ENCODE assay signal across 2 cellular contexts in the genomic region with DNA sequence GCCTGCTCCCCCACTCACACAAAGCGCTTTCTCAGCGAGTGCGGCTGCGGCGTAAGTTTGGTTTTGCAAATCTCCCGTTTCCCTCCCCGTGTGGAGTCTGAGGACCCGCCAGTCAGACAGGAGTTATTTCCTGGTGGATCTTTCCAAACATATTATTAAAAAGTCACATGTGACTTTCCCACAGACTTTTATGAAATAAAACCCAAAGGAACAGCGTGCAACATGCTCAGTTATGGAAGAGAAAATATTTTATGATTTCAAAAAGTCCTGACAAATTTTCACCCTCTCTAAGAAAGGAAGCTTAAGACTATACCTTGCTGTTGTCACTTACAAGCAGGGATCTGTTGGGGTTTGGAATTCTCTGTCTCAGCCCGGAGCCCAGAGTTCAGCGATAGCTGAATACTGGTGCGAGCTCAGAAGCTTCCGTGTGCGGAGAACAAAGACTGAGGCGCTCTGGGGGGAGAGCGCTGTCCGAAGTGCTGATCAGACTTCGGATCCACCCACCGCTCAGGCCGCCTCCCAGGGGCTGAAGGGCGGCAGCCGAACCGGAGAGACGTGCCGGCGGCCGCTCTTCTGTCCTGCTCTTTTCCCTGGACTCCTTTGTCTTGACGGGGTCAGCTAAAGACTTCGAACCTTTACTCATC.
TF ChIP-seq lines count a peak whose summit lies in the region.

No MANE protein-coding gene starts in this region.

TF ChIP-seq in K562, 482 proteins besides CTCF, POLR2A, EP300 and RAD21 (continued from another document and continues in another):
- TF ChIP-seq CUX1 (CRISPR knock-in tag; IDR thresholded peaks at IDR 0.05): no peak
- no peak for TF ChIP-seq ZNF644 (tag; IDR thresholded peaks at IDR 0.05; ENCODE audit: low read depth)
- no peak for TF ChIP-seq SMC3 (conservative IDR thresholded peaks at IDR 0.05; ENCODE audit: insufficient read depth, low read depth, low read length)
- peak; percentile 59; the same call in 1 of the 2 replicates for TF ChIP-seq CREM (IDR thresholded peaks at IDR 0.05; ENCODE audit: low read depth)
- peak in 1 of 2 experiments; percentile 79; a peak in 2 of 4 replicates for TF ChIP-seq RCOR1 (IDR thresholded peaks at IDR 0.05; ENCODE audit: borderline replicate concordance in 1 of 2, low read depth in 2 of 2, low read length in 2 of 2)
- no peak for TF ChIP-seq MTA3 (IDR thresholded peaks at IDR 0.05; ENCODE audit: borderline replicate concordance)
- TF ChIP-seq HDAC2 (IDR thresholded peaks at IDR 0.05): peak; percentile 55; the same call in 1 of the 2 replicates
- TF ChIP-seq, protein P1, sequence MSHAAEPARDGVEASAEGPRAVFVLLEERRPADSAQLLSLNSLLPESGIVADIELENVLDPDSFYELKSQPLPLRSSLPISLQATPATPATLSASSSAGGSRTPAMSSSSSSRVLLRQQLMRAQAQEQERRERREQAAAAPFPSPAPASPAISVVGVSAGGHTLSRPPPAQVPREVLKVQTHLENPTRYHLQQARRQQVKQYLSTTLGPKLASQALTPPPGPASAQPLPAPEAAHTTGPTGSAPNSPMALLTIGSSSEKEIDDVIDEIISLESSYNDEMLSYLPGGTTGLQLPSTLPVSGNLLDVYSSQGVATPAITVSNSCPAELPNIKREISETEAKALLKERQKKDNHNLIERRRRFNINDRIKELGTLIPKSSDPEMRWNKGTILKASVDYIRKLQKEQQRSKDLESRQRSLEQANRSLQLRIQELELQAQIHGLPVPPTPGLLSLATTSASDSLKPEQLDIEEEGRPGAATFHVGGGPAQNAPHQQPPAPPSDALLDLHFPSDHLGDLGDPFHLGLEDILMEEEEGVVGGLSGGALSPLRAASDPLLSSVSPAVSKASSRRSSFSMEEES (CRISPR knock-in tag; IDR thresholded peaks at IDR 0.05): no peak
- no peak for TF ChIP-seq JUNB (CRISPR knock-in tag; conservative IDR thresholded peaks at IDR 0.05)
- no peak for TF ChIP-seq CREBBP (IDR thresholded peaks at IDR 0.05; ENCODE audit: low read depth, low read length)
- peak in 1 of 2 experiments; percentile 49; a peak in 1 of 4 replicates for TF ChIP-seq TEAD1 (CRISPR knock-in tag; IDR thresholded peaks at IDR 0.05)
- TF ChIP-seq ZNF766 (CRISPR knock-in tag; conservative IDR thresholded peaks at IDR 0.05): 0 out of 2 replicates have a peak, but pooled peaks have one; percentile 30
- TF ChIP-seq TAF7 (tag; IDR thresholded peaks at IDR 0.05): no peak
- no peak for TF ChIP-seq JUN (IDR thresholded peaks at IDR 0.05; ENCODE audit: borderline replicate concordance, low read depth, low read length)
- TF ChIP-seq JUN (CRISPR knock-in tag; IDR thresholded peaks at IDR 0.05; ENCODE audit: borderline replicate concordance): 0 out of 2 replicates have a peak, but pooled peaks have one; percentile 22
- TF ChIP-seq ZNF263 (CRISPR knock-in tag; IDR thresholded peaks at IDR 0.05; ENCODE audit: borderline replicate concordance): peak; percentile 37; the same call in 1 of the 2 replicates
- TF ChIP-seq FOXK1 (CRISPR knock-in tag; IDR thresholded peaks at IDR 0.05; ENCODE audit: borderline replicate concordance): 0 out of 2 replicates have a peak, but pooled peaks have one; percentile 39
- TF ChIP-seq MAFK (IDR thresholded peaks at IDR 0.05; ENCODE audit: low read length): no peak
- no peak for TF ChIP-seq SMAD2 (IDR thresholded peaks at IDR 0.05; ENCODE audit: low read depth, low read length)
- TF ChIP-seq, protein P2, sequence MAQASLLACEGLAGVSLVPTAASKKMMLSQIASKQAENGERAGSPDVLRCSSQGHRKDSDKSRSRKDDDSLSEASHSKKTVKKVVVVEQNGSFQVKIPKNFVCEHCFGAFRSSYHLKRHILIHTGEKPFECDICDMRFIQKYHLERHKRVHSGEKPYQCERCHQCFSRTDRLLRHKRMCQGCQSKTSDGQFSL (CRISPR knock-in tag; IDR thresholded peaks at IDR 0.05): peak; percentile 70
- TF ChIP-seq, protein P2 (tag; IDR thresholded peaks at IDR 0.05): no peak; a peak in 1 of 4 replicates
- TF ChIP-seq DMBX1 (CRISPR knock-in tag; IDR thresholded peaks at IDR 0.05; ENCODE audit: borderline replicate concordance): peak; percentile 60; the same call in 1 of the 2 replicates
- 0 out of 2 replicates have a peak, but pooled peaks have one; percentile 8 for TF ChIP-seq JUND (IDR thresholded peaks at IDR 0.05; ENCODE audit: borderline replicate concordance, low read depth, low read length)
- TF ChIP-seq JUND (tag; IDR thresholded peaks at IDR 0.05; ENCODE audit: borderline replicate concordance, low read depth, low read length): no peak
- TF ChIP-seq CXXC5 (CRISPR knock-in tag; IDR thresholded peaks at IDR 0.05): peak; percentile 45
- TF ChIP-seq CSDE1 (IDR thresholded peaks at IDR 0.05): no peak

TF ChIP-seq in HepG2, 621 proteins besides CTCF, POLR2A, EP300 and RAD21 (continued from another document and continues in another):
- TF ChIP-seq, protein P3, sequence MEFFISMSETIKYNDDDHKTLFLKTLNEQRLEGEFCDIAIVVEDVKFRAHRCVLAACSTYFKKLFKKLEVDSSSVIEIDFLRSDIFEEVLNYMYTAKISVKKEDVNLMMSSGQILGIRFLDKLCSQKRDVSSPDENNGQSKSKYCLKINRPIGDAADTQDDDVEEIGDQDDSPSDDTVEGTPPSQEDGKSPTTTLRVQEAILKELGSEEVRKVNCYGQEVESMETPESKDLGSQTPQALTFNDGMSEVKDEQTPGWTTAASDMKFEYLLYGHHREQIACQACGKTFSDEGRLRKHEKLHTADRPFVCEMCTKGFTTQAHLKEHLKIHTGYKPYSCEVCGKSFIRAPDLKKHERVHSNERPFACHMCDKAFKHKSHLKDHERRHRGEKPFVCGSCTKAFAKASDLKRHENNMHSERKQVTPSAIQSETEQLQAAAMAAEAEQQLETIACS (CRISPR knock-in tag; IDR thresholded peaks at IDR 0.05): no peak
- TF ChIP-seq, protein P4, sequence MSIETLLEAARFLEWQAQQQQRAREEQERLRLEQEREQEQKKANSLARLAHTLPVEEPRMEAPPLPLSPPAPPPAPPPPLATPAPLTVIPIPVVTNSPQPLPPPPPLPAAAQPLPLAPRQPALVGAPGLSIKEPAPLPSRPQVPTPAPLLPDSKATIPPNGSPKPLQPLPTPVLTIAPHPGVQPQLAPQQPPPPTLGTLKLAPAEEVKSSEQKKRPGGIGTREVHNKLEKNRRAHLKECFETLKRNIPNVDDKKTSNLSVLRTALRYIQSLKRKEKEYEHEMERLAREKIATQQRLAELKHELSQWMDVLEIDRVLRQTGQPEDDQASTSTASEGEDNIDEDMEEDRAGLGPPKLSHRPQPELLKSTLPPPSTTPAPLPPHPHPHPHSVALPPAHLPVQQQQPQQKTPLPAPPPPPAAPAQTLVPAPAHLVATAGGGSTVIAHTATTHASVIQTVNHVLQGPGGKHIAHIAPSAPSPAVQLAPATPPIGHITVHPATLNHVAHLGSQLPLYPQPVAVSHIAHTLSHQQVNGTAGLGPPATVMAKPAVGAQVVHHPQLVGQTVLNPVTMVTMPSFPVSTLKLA (IDR thresholded peaks at IDR 0.05): no peak
- TF ChIP-seq ZNF788 (CRISPR knock-in tag; IDR thresholded peaks at IDR 0.05; ENCODE audit: borderline replicate concordance) (peak; percentile 88; the same call in 1 of the 2 replicates), ATF4 (CRISPR knock-in tag; IDR thresholded peaks at IDR 0.05) (peak in 1 of 2 experiments; percentile 64; a peak in 1 of 4 replicates), SP4 (CRISPR knock-in tag; IDR thresholded peaks at IDR 0.05) (peak; percentile 84), ZNF205 (CRISPR knock-in tag; IDR thresholded peaks at IDR 0.05) (peak; percentile 97), SP140L (CRISPR knock-in tag; IDR thresholded peaks at IDR 0.05; ENCODE audit: borderline replicate concordance) (peak; percentile 99), HIVEP1 (CRISPR knock-in tag; IDR thresholded peaks at IDR 0.05) (0 out of 2 replicates have a peak, but pooled peaks have one; percentile 62), JARID2 (CRISPR knock-in tag; IDR thresholded peaks at IDR 0.05; ENCODE audit: insufficient replicate concordance) (peak; percentile 97), ZNF772 (CRISPR knock-in tag; IDR thresholded peaks at IDR 0.05) (peak; percentile 99), ZNF260 (CRISPR knock-in tag; IDR thresholded peaks at IDR 0.05; ENCODE audit: borderline replicate concordance, low read depth) (no peak), ZBTB7A (CRISPR knock-in tag; IDR thresholded peaks at IDR 0.05) (peak; percentile 90), MAZ (IDR thresholded peaks at IDR 0.05; ENCODE audit: borderline replicate concordance, low read depth, low read length) (0 out of 2 replicates have a peak, but pooled peaks have one; percentile 63), MAZ (CRISPR knock-in tag; IDR thresholded peaks at IDR 0.05; ENCODE audit: low read depth) (peak; percentile 89), PRDM15 (CRISPR knock-in tag; IDR thresholded peaks at IDR 0.05) (peak; percentile 82), RCOR2 (CRISPR knock-in tag; IDR thresholded peaks at IDR 0.05) (peak; percentile 55; the same call in 1 of the 2 replicates), ELF3 (CRISPR knock-in tag; IDR thresholded peaks at IDR 0.05) (peak; percentile 99), MXD4 (CRISPR knock-in tag; IDR thresholded peaks at IDR 0.05) (peak; percentile 94), CCDC6 (CRISPR knock-in tag; IDR thresholded peaks at IDR 0.05) (peak; percentile 91), STAT5B (CRISPR knock-in tag; IDR thresholded peaks at IDR 0.05) (peak; percentile 97), SRSF4 (IDR thresholded peaks at IDR 0.05; ENCODE audit: low read depth, low read length, poor library complexity, severe bottlenecking) (no peak), BCL6 (CRISPR knock-in tag; IDR thresholded peaks at IDR 0.05) (peak; percentile 84), ZNF558 (CRISPR knock-in tag; IDR thresholded peaks at IDR 0.05; ENCODE audit: borderline replicate concordance) (peak; percentile 97; the same call in 1 of the 2 replicates), ISL2 (CRISPR knock-in tag; IDR thresholded peaks at IDR 0.05) (peak; percentile 76; the same call in 1 of the 2 replicates), ZC3H4 (CRISPR knock-in tag; IDR thresholded peaks at IDR 0.05; ENCODE audit: borderline replicate concordance) (0 out of 2 replicates have a peak, but pooled peaks have one; percentile 58), ZSCAN9 (CRISPR knock-in tag; IDR thresholded peaks at IDR 0.05; ENCODE audit: borderline replicate concordance) (peak; percentile 100), ONECUT2 (CRISPR knock-in tag; IDR thresholded peaks at IDR 0.05) (peak; percentile 52; the same call in 1 of the 2 replicates), ZNF878 (CRISPR knock-in tag; IDR thresholded peaks at IDR 0.05) (peak; percentile 92; the same call in 1 of the 2 replicates), ZNF33B (CRISPR knock-in tag; IDR thresholded peaks at IDR 0.05) (peak; percentile 90; the same call in 1 of the 2 replicates)
- TF ChIP-seq, protein P5, sequence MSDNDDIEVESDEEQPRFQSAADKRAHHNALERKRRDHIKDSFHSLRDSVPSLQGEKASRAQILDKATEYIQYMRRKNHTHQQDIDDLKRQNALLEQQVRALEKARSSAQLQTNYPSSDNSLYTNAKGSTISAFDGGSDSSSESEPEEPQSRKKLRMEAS (IDR thresholded peaks at IDR 0.05): 0 out of 2 replicates have a peak, but pooled peaks have one; percentile 17
- TF ChIP-seq, protein P6, sequence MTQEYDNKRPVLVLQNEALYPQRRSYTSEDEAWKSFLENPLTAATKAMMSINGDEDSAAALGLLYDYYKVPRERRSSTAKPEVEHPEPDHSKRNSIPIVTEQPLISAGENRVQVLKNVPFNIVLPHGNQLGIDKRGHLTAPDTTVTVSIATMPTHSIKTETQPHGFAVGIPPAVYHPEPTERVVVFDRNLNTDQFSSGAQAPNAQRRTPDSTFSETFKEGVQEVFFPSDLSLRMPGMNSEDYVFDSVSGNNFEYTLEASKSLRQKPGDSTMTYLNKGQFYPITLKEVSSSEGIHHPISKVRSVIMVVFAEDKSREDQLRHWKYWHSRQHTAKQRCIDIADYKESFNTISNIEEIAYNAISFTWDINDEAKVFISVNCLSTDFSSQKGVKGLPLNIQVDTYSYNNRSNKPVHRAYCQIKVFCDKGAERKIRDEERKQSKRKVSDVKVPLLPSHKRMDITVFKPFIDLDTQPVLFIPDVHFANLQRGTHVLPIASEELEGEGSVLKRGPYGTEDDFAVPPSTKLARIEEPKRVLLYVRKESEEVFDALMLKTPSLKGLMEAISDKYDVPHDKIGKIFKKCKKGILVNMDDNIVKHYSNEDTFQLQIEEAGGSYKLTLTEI (CRISPR knock-in tag; conservative IDR thresholded peaks at IDR 0.05): no peak
- TF ChIP-seq, protein P7, sequence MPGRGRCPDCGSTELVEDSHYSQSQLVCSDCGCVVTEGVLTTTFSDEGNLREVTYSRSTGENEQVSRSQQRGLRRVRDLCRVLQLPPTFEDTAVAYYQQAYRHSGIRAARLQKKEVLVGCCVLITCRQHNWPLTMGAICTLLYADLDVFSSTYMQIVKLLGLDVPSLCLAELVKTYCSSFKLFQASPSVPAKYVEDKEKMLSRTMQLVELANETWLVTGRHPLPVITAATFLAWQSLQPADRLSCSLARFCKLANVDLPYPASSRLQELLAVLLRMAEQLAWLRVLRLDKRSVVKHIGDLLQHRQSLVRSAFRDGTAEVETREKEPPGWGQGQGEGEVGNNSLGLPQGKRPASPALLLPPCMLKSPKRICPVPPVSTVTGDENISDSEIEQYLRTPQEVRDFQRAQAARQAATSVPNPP (CRISPR knock-in tag; IDR thresholded peaks at IDR 0.05): 0 out of 2 replicates have a peak, but pooled peaks have one; percentile 18
